In genomic region chr19:664913-665443, GRCh38 we compare ENCODE assay signal across 8 cellular contexts. TPM values are rescaled to one million over a fixed set of nuclear protein-coding genes. Genes with fewer than 3 reads are reported as not detected.
DNase-seq lines count a peak whose midpoint lies in the region; ATAC-seq lines count a peak whose summit lies in the region.

No MANE protein-coding gene starts in this region.

- no peak overlapping the region for H3K4me3 ChIP-seq in right cardiac atrium (ENCODE audit: low read length)

- ATAC-seq in right cardiac atrium (peak; percentile 42 to 48), GM18873 (IDR thresholded peaks at IDR 0.05; ENCODE audit: low FRiP score, unreplicated experiment) (no peak)

- peak; percentile 89 for DNase-seq in GM03348 (ENCODE audit: low spot score)
- DNase-seq in NCI-H1436 treated with DMSO at 0.1 percent for 48 hours (lab: John Stamatoyannopoulos, UW): peak; percentile 47
- peak; percentile 60 to 78 (median 73) for DNase-seq in T-helper 1 cell
- peak; percentile 39 for DNase-seq in amniotic stem cell (lab: John Stamatoyannopoulos, UW)
- peak; percentile 83 to 94 (median 93) for DNase-seq in right cardiac atrium
- DNase-seq in retina: peak; percentile 95
- DNase-seq in mesenteric fat pad (ENCODE audit: low spot score): no peak

- intact Hi-C loops in right cardiac atrium (cut with DNase I): loop anchor here (2.0 to 5.0 kb wide), 3 partner anchors 67 to 133 kb away; partner anchors contain the start of gene CDC34 (in 1 of the 4)

- H3K9me3 ChIP-seq in right cardiac atrium (ENCODE audit: control insufficient read depth, low read length): no peaks in the 10 kb centered on the region

- 5% methylated on average over 24 of the region's 24 CpGs for whole genome bisulfite sequencing in right cardiac atrium

- no peaks in the 10 kb centered on the region for H3K27me3 ChIP-seq in right cardiac atrium (ENCODE audit: control insufficient read depth, insufficient read depth)

- H3K4me1 ChIP-seq in right cardiac atrium (ENCODE audit: control insufficient read depth, insufficient read depth, low read length): peaks cover 9% of the 10 kb centered on the region

- no peak overlapping the region for H3K27ac ChIP-seq in right cardiac atrium (ENCODE audit: low read length)

RNA-seq across cellular contexts. Expression of gene RNF126, which starts 2.0 kb away (rescaled TPM):
- 10 to 100 TPM; 21.7 to 37.6 (median 28.0) TPM for total RNA-seq in right cardiac atrium
- polyA plus RNA-seq in right cardiac atrium: 24.5 TPM
- 37.3 TPM for total RNA-seq in mesenteric fat pad

RNA-seq across cellular contexts. Expression of gene FSTL3, which starts 11.2 kb away (rescaled TPM):
- total RNA-seq in right cardiac atrium (100 to 1,000 TPM in 1 of 4 donors, 10 to 100 TPM in 3; 47.1 to 110 (median 61.9) TPM), mesenteric fat pad (193 TPM)
- 64.1 TPM for polyA plus RNA-seq in right cardiac atrium

RNA-seq across cellular contexts. Expression of gene FGF22, which starts 25.3 kb away (rescaled TPM):
- under 1 TPM in 3 of 4 donors, not detected in 1; 0.15 to 0.34 (median 0.17) TPM for total RNA-seq in right cardiac atrium
- polyA plus RNA-seq in right cardiac atrium: 0.23 TPM
- 0.22 TPM for total RNA-seq in mesenteric fat pad

RNA-seq across cellular contexts. Expression of gene PRSS57, which starts 30.3 kb away (rescaled TPM):
- not detected for total RNA-seq in right cardiac atrium
- polyA plus RNA-seq in right cardiac atrium: not detected
- total RNA-seq in mesenteric fat pad: not detected

RNA-seq across cellular contexts. Expression of gene POLRMT, which starts 31.6 kb away (rescaled TPM):
- total RNA-seq in right cardiac atrium (10 to 100 TPM; 36.1 to 46.4 (median 45.1) TPM), mesenteric fat pad (36.9 TPM)
- polyA plus RNA-seq in right cardiac atrium: 36.8 TPM
